In genomic region chr4:184310881-184311709, GRCh38 we compare ENCODE assay signal across 13 cellular contexts.
A peak's percentile ranks its signal among the peaks of the same experiment; 100 is the strongest.
DNase-seq lines count a peak whose midpoint lies in the region; ATAC-seq and TF ChIP-seq lines count a peak whose summit lies in the region.
"Had no signal": no experiment of that assay in that cellular context is flagged by ENCODE, and none has a peak within 500 bp of the region (broad histone marks: within the 10 kb centered on the region; RNA-seq: fewer than 3 reads in every experiment).

No MANE protein-coding gene starts in this region.

- H3K4me1 ChIP-seq in OCI-LY7 (ENCODE audit: insufficient read depth, low read length, poor library complexity, severe bottlenecking) (peaks cover 63% of the 10 kb centered on the region), osteoblast (ENCODE audit: insufficient read depth, low read length) (no peaks in the 10 kb centered on the region)

- H3K27ac ChIP-seq in OCI-LY7 (ENCODE audit: low read depth, low read length, poor library complexity, severe bottlenecking) (no peak overlapping the region), osteoblast (ENCODE audit: low read depth, low read length) (no peak overlapping the region)
- H3K27ac ChIP-seq: skin epidermis had no signal

- DNase-seq in OCI-LY7 (ENCODE audit: low spot score) (no peak), Right ventricle myocardium superior (peak; percentile 54), osteoblast (ENCODE audit: insufficient read length, low spot score, missing footprints) (no peak), NAMALWA (ENCODE audit: low spot score) (no peak), NCI-H510A treated with DMSO at 0.1 percent for 48 hours (lab: John Stamatoyannopoulos, UW) (no peak)
- DNase-seq: Calu3; effector CD4-positive, alpha-beta T cell; mammary epithelial cell; NCI-H226 had no signal

- CTCF ChIA-PET in OCI-LY7 (lab: Charles Lee; ENCODE audit: unreplicated experiment): interaction anchor here (1.0 kb wide), 1 partner anchor 46 kb away, joined by 3 read pairs; no protein-coding TSS in a partner anchor

- intact Hi-C loops in OCI-LY7 (cut with micrococcal nuclease; ENCODE audit: unreplicated experiment): loop anchor here (1.0 to 5.0 kb wide), 3 partner anchors 22 to 227 kb away; partner anchors contain the start of gene IRF2
- intact Hi-C loops in Right ventricle myocardium superior (cut with DNase I): no loop called here

- H3K9me2 ChIP-seq in OCI-LY7 (ENCODE audit: insufficient read depth, low read length): no peaks in the 10 kb centered on the region

- H3K4me3 ChIP-seq in GM08714 (ENCODE audit: low read length): peak overlapping the region; percentile 66; the same call in 1 of the 2 replicates
- H3K4me3 ChIP-seq in OCI-LY7 (ENCODE audit: low read depth, low read length, poor library complexity, severe bottlenecking): no peak overlapping the region
- no peak overlapping the region for H3K4me3 ChIP-seq in osteoblast (ENCODE audit: insufficient read depth, low read length)
- H3K4me3 ChIP-seq: skin epidermis had no signal

- H3K9me3 ChIP-seq in OCI-LY7 (ENCODE audit: low read length) (no peaks in the 10 kb centered on the region), osteoblast (ENCODE audit: low read depth, low read length) (no peaks in the 10 kb centered on the region)

- BruUV-seq in OCI-LY7 (replicated peaks; lab: Mats Ljungman, UMichigan): no TSS peak

- POLR2A ChIA-PET in OCI-LY7 (lab: Charles Lee): interaction anchor here (0.8 to 5.9 kb wide), 14 partner anchors 9 to 514 kb away, joined by 3 to 34 read pairs (median 6); partner anchors contain the start of gene IRF2

- TF ChIP-seq CTCF in OCI-LY7 (conservative IDR thresholded peaks at IDR 0.05; ENCODE audit: low read length) (no peak), osteoblast (IDR thresholded peaks at IDR 0.05; ENCODE audit: extremely low read depth, low read depth, low read length) (no peak)

- H3K4me2 ChIP-seq in OCI-LY7 (ENCODE audit: low read length) (peak overlapping the region; percentile 27), osteoblast (ENCODE audit: insufficient read depth, low read length) (no peak overlapping the region)

- H2AFZ ChIP-seq in OCI-LY7 (ENCODE audit: low read length): peak overlapping the region; percentile 47; the same call in 1 of the 2 replicates
- H2AFZ ChIP-seq in osteoblast (ENCODE audit: low read length): peak overlapping the region; percentile 82

- ATAC-seq in Right ventricle myocardium superior (ENCODE audit: poor library complexity) (peak; percentile 69), GM19035 (IDR thresholded peaks at IDR 0.05; ENCODE audit: unreplicated experiment) (no peak), GM19328 (IDR thresholded peaks at IDR 0.05; ENCODE audit: unreplicated experiment) (no peak)

- H3K27me3 ChIP-seq in osteoblast (ENCODE audit: insufficient read depth, low read length): no peaks in the 10 kb centered on the region

- no peaks in the 10 kb centered on the region for H3K36me3 ChIP-seq in OCI-LY7 (ENCODE audit: insufficient read depth, low read length)
- H3K36me3 ChIP-seq in osteoblast (ENCODE audit: insufficient read depth, low read length): no peaks in the 10 kb centered on the region

- H4K20me1 ChIP-seq in OCI-LY7 (ENCODE audit: insufficient read depth, low read length): no peaks in the 10 kb centered on the region
- H4K20me1 ChIP-seq in osteoblast (ENCODE audit: insufficient read depth, low read length): no peaks in the 10 kb centered on the region

- no peaks in the 10 kb centered on the region for H3K79me2 ChIP-seq in OCI-LY7 (ENCODE audit: insufficient read depth, low read depth, low read length)
- no peaks in the 10 kb centered on the region for H3K79me2 ChIP-seq in osteoblast (ENCODE audit: insufficient read depth, low read length)
